ENCODE assay signal across 8 cellular contexts in genomic region chr18:31683968-31684278, GRCh38. TPM values are rescaled to one million over a fixed set of nuclear protein-coding genes. Genes with fewer than 3 reads are reported as not detected.
A peak's percentile ranks its signal among the peaks of the same experiment; 100 is the strongest.
DNase-seq lines count a peak whose midpoint lies in the region; ATAC-seq, FAIRE-seq and TF ChIP-seq lines count a peak whose summit lies in the region.

No MANE protein-coding gene starts in this region.

- peaks cover 3% of the 10 kb centered on the region for H3K36me3 Mint-ChIP-seq in activated B cell treated with CpG ODN at 0.5 μM for 24 hours (ENCODE audit: low read depth)

- H3K9ac ChIP-seq in HUES48 (ENCODE audit: low read depth, low read length) = peak overlapping the region; percentile 61

- DNase-seq in activated B cell treated with CpG ODN at 0.5 μM for 24 hours (no peak), right cardiac atrium (no peak), small intestine (no peak), omental fat pad (ENCODE audit: low spot score) (no peak)
- DNase-seq in stimulated activated CD8-positive, alpha-beta memory T cell treated with anti-CD3 and anti-CD28 coated beads, Interleukin-4, amount 100 ng/mL, for 48 hours = no peak
- DNase-seq in activated CD4-positive, CD25-positive, alpha-beta regulatory T cell (lab: John Stamatoyannopoulos, UW) = no peak

- WGBS in right cardiac atrium = 15% methylated on average over 9 of the region's 9 CpGs
- 6 to 17% (median 13%) methylated on average over 9 of the region's 9 CpGs for WGBS in small intestine, 3 donors

- H3K27ac Mint-ChIP-seq in activated B cell treated with CpG ODN at 0.5 μM for 24 hours = no peak overlapping the region

- CTCF ChIA-PET in activated B cell treated with CpG ODN at 0.5 μM for 24 hours (lab: Charles Lee) = interaction anchor here (1.0 kb wide), 1 partner anchor 38 kb away, joined by 3 read pairs; no protein-coding TSS in a partner anchor

- FAIRE-seq in small intestine (lab: Jason Lieb, UNC) = no peak

- peaks cover 53% of the 10 kb centered on the region for H3K4me1 ChIP-seq in HUES48 (ENCODE audit: control insufficient read depth, insufficient read depth, low read length)
- H3K4me1 ChIP-seq in right cardiac atrium (ENCODE audit: control insufficient read depth, insufficient read depth, low read length) = no peaks in the 10 kb centered on the region
- no peaks in the 10 kb centered on the region for H3K4me1 ChIP-seq in small intestine (ENCODE audit: control insufficient read depth in 2 of 2, insufficient read depth in 1 of 2, low read depth in 1 of 2, low read length in 1 of 2)

- no peak for ATAC-seq in activated B cell treated with CpG ODN at 0.5 μM for 24 hours (ENCODE audit: low read depth)
- ATAC-seq in right cardiac atrium = no peak
- ATAC-seq in omental fat pad (ENCODE audit: low FRiP score) = no peak
- ATAC-seq in GM21825 (IDR thresholded peaks at IDR 0.05; ENCODE audit: unreplicated experiment) = no peak

- H3K36me3 ChIP-seq in HUES48 (ENCODE audit: control insufficient read depth, insufficient read depth, low read length) (no peaks in the 10 kb centered on the region), small intestine (ENCODE audit: control insufficient read depth in 2 of 2, insufficient read depth in 2 of 2, low read length in 2 of 2) (no peaks in the 10 kb centered on the region)

- H3K27me3 ChIP-seq in HUES48 (ENCODE audit: control insufficient read depth, insufficient read depth, low read length) (no peaks in the 10 kb centered on the region), right cardiac atrium (ENCODE audit: control insufficient read depth, insufficient read depth) (no peaks in the 10 kb centered on the region), small intestine (ENCODE audit: control insufficient read depth in 2 of 2, insufficient read depth in 2 of 2, low read length in 2 of 2) (no peaks in the 10 kb centered on the region)

- peaks cover 21% of the 10 kb centered on the region for H3K27me3 Mint-ChIP-seq in activated B cell treated with CpG ODN at 0.5 μM for 24 hours

- peak overlapping the region; percentile 89 for H3K4me3 Mint-ChIP-seq in activated B cell treated with CpG ODN at 0.5 μM for 24 hours

- no peaks in the 10 kb centered on the region for H3K9me3 Mint-ChIP-seq in activated B cell treated with CpG ODN at 0.5 μM for 24 hours

- H3K4me3 ChIP-seq in HUES48 (ENCODE audit: low read depth, low read length) (peak overlapping the region; percentile 89), right cardiac atrium (ENCODE audit: low read length) (peak overlapping the region; percentile 90), small intestine (ENCODE audit: low read depth in 1 of 2, low read length in 2 of 2) (peak overlapping the region in 1 of 2 donors; percentile 72)

- H3K9me3 ChIP-seq in HUES48 (ENCODE audit: control insufficient read depth, insufficient read depth, low read length) = no peaks in the 10 kb centered on the region
- no peaks in the 10 kb centered on the region for H3K9me3 ChIP-seq in right cardiac atrium (ENCODE audit: control insufficient read depth, low read length)
- H3K9me3 ChIP-seq in small intestine (ENCODE audit: control insufficient read depth, low read depth) = no peaks in the 10 kb centered on the region

- POLR2A ChIA-PET in activated B cell treated with CpG ODN at 0.5 μM for 24 hours (lab: Charles Lee) = no interaction called here

- peak overlapping the region; percentile 88 for H3K27ac ChIP-seq in HUES48 (ENCODE audit: low read depth, low read length)
- H3K27ac ChIP-seq in right cardiac atrium (ENCODE audit: low read length) = no peak overlapping the region
- peak overlapping the region; percentile 22 to 71 for H3K27ac ChIP-seq in small intestine (ENCODE audit: low read depth in 1 of 2, low read length in 1 of 2)

- peaks cover 17% of the 10 kb centered on the region for H3K4me1 Mint-ChIP-seq in activated B cell treated with CpG ODN at 0.5 μM for 24 hours

- TF ChIP-seq CTCF in activated B cell treated with CpG ODN at 0.5 μM for 24 hours (IDR thresholded peaks at IDR 0.05) (no peak), omental fat pad (IDR thresholded peaks at IDR 0.05) (no peak)

- intact Hi-C loops in activated B cell treated with CpG ODN at 0.5 μM for 24 hours (cut with micrococcal nuclease) (loop anchor here (2.0 to 10.0 kb wide), 4 partner anchors 25 to 409 kb away; no protein-coding TSS in a partner anchor), right cardiac atrium (cut with DNase I) (no loop called here)

RNA-seq across cellular contexts. Expression of gene B4GALT6, which starts 0.5 kb away (rescaled TPM):
- total RNA-seq in activated B cell treated with CpG ODN at 0.5 μM for 24 hours = 3.1 and 3.8 TPM in 2 replicates
- total RNA-seq in right cardiac atrium = 10 to 100 TPM in 3 of 4 donors, 1 to 10 TPM in 1; 7.2 to 12.9 (median 11.0) TPM
- polyA plus RNA-seq in right cardiac atrium = 4.1 TPM
- 10 to 100 TPM in 1 of 3 donors, 1 to 10 TPM in 2; 4.7 to 10.3 (median 6.0) TPM for polyA plus RNA-seq in small intestine
- 1 to 10 TPM; 3.0 to 6.5 (median 4.9) TPM for total RNA-seq in omental fat pad
